In the genomic region with DNA sequence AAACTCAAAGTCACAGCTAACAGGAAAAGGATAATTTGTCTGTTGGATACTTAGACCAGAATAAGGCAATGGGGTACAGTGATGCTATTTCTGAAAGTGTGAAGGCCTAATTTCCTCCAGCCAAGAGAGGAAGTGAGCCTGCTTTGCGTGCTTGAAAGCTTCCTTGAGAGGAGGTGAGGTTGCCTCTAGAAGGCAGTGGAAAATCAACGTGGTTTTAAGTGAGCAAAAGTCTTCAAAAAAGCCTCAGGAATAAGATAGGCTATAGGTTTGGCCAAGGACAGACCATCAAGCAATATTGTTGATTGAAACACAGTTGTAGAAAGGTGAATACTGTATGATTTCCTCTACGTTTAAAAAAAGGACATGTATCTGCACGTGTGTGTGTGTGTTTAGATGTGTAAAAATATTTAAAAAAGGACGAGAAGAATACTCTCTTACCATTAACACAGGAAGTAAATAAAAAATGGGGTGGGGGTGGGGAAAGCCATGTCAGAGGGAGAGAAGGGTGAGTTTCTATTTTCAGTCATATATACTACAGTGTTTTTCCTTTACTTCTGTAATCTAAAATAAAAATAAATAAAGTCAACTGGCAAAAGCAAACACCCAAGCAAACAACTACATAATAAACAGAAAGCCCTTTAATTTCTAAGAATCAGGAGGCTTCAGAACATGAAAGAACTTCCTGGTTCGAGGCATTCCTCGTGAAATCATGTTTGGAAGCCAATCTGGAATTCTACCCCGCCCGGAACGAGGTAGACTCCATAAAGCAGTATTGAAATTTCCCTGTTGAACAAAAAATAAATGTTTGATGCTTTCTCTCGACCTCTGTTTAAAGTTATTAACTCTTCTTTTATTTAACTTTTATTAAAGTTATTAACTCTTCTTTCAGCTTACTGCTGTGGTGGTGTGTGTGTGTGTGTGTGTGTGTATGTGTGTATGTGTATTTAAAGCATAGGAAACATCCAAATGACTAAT, we compare ENCODE assay signal across 8 cellular contexts.
DNase-seq lines count a peak whose midpoint lies in the region; ATAC-seq, FAIRE-seq and TF ChIP-seq lines count a peak whose summit lies in the region.

No MANE protein-coding gene starts in this region.

- peaks cover 14% of the 10 kb centered on the region; the same call in 1 of the 2 replicates for H3F3A ChIP-seq in OCI-LY1 (ENCODE audit: insufficient read depth, low read length)

- H3K9me2 ChIP-seq in OCI-LY1 (ENCODE audit: low read depth, low read length): no peaks in the 10 kb centered on the region

- H2AFZ ChIP-seq in OCI-LY1 (ENCODE audit: low read length): no peak overlapping the region

- peak overlapping the region; percentile 68 for H3K4me2 ChIP-seq in OCI-LY1 (ENCODE audit: low read length)

- H3K4me3 ChIP-seq in OCI-LY1 (ENCODE audit: low read depth, low read length, poor library complexity, severe bottlenecking) (no peak overlapping the region), brain microvascular endothelial cell (ENCODE audit: low read depth, low read length) (no peak overlapping the region)

- H3K4me1 ChIP-seq in OCI-LY1 (ENCODE audit: insufficient read depth, low read length, severe bottlenecking): peaks cover 80% of the 10 kb centered on the region

- peak overlapping the region; percentile 62 for H3K9ac ChIP-seq in OCI-LY1 (ENCODE audit: low read length)

- peak; percentile 41 for DNase-seq in NCI-H1694 treated with DMSO at 0.1 percent for 48 hours (lab: John Stamatoyannopoulos, UW)
- no peak for DNase-seq in NCI-H1694 (lab: John Stamatoyannopoulos, UW)
- DNase-seq in brain microvascular endothelial cell: no peak
- no peak for DNase-seq in H54 (ENCODE audit: insufficient read length, low spot score)
- DNase-seq in NCI-H1092 treated with DMSO at 0.1 percent for 48 hours (lab: John Stamatoyannopoulos, UW): no peak

- peaks cover 65% of the 10 kb centered on the region for H3K4me1 Mint-ChIP-seq in nephron

- peak overlapping the region; percentile 92 to 95 (median 93) for H3K27ac Mint-ChIP-seq in nephron

- H3K36me3 Mint-ChIP-seq in nephron (ENCODE audit: low read depth): no peaks in the 10 kb centered on the region

- ATAC-seq in HG02678 (IDR thresholded peaks at IDR 0.05; ENCODE audit: unreplicated experiment): peak; percentile 75

- H4K20me1 ChIP-seq in OCI-LY1 (ENCODE audit: insufficient read depth, low read length): no peaks in the 10 kb centered on the region

- in situ Hi-C loops in brain microvascular endothelial cell (cut with HindIII; ENCODE audit: low pct_ligation_motif_present, low sequenced_read_pairs): no loop called here

- peak overlapping the region; percentile 90 for H3K27ac ChIP-seq in OCI-LY1 (ENCODE audit: low read depth, low read length, poor library complexity, severe bottlenecking)
- H3K27ac ChIP-seq in brain microvascular endothelial cell: peak overlapping the region; percentile 38

- H3K36me3 ChIP-seq in OCI-LY1 (ENCODE audit: insufficient read depth, low read length) (no peaks in the 10 kb centered on the region), brain microvascular endothelial cell (replicated peaks) (no peaks in the 10 kb centered on the region)

- H3K9me3 ChIP-seq in OCI-LY1 (ENCODE audit: low read length): no peaks in the 10 kb centered on the region

- no peak for FAIRE-seq in H54 (lab: Jason Lieb, UNC)

- no peaks in the 10 kb centered on the region for H3K27me3 Mint-ChIP-seq in nephron (ENCODE audit: low read depth)

- no peak for TF ChIP-seq POLR2A in H54 (IDR thresholded peaks at IDR 0.05; ENCODE audit: low read depth, low read length)

- peak overlapping the region in 1 of 3 experiments; percentile 0 for H3K4me3 Mint-ChIP-seq in nephron

- no peaks in the 10 kb centered on the region for H3K79me2 ChIP-seq in OCI-LY1 (ENCODE audit: insufficient read depth, low read length)

- TF ChIP-seq CTCF in OCI-LY1 (IDR thresholded peaks at IDR 0.05; ENCODE audit: low read length) (no peak), brain microvascular endothelial cell (IDR thresholded peaks at IDR 0.05; ENCODE audit: low read depth, low read length, missing control alignments) (no peak), nephron (IDR thresholded peaks at IDR 0.05; ENCODE audit: unreplicated experiment in 3 of 3) (no peak)

- no peaks in the 10 kb centered on the region for H3K9me3 Mint-ChIP-seq in nephron

- H3K27me3 ChIP-seq in OCI-LY1 (ENCODE audit: insufficient read depth, low read length) (no peaks in the 10 kb centered on the region), brain microvascular endothelial cell (replicated peaks) (no peaks in the 10 kb centered on the region)
